Comparison of ENCODE assay signal across 1 cellular context in genomic region chr6:3377536-3378397, GRCh38.
TF ChIP-seq lines count a peak whose summit lies in the region.

No MANE protein-coding gene starts in this region.

TF ChIP-seq in HepG2, 621 proteins besides CTCF, POLR2A, EP300 and RAD21 (continued from another document and continues in another):
- TF ChIP-seq ZBTB14 (CRISPR knock-in tag; IDR thresholded peaks at IDR 0.05) (no peak), RBFOX2 (IDR thresholded peaks at IDR 0.05; ENCODE audit: low read depth, low read length) (no peak), EEA1 (CRISPR knock-in tag; IDR thresholded peaks at IDR 0.05; ENCODE audit: borderline replicate concordance) (no peak), NFIC (IDR thresholded peaks at IDR 0.05; ENCODE audit: low read length) (peak; percentile 41; the same call in 1 of the 2 replicates), AKNA (CRISPR knock-in tag; IDR thresholded peaks at IDR 0.05; ENCODE audit: borderline replicate concordance) (no peak), FOXO4 (CRISPR knock-in tag; conservative IDR thresholded peaks at IDR 0.05) (0 out of 2 replicates have a peak, but pooled peaks have one; percentile 51), ZFP41 (CRISPR knock-in tag; IDR thresholded peaks at IDR 0.05; ENCODE audit: borderline replicate concordance) (peak; percentile 36; the same call in 1 of the 2 replicates), MTA1 (CRISPR knock-in tag; IDR thresholded peaks at IDR 0.05; ENCODE audit: borderline replicate concordance) (peak; percentile 91), BHLHE40 (IDR thresholded peaks at IDR 0.05; ENCODE audit: low read length) (no peak), PRPF4 (IDR thresholded peaks at IDR 0.05; ENCODE audit: low read depth, low read length, poor library complexity, severe bottlenecking) (no peak), SIX1 (CRISPR knock-in tag; IDR thresholded peaks at IDR 0.05; ENCODE audit: borderline replicate concordance) (no peak), JARID2 (CRISPR knock-in tag; IDR thresholded peaks at IDR 0.05; ENCODE audit: insufficient replicate concordance) (no peak), SUZ12 (IDR thresholded peaks at IDR 0.05; ENCODE audit: low read depth, low read length) (no peak), MLXIP (CRISPR knock-in tag; IDR thresholded peaks at IDR 0.05; ENCODE audit: borderline replicate concordance) (no peak), ARID2 (CRISPR knock-in tag; IDR thresholded peaks at IDR 0.05; ENCODE audit: borderline replicate concordance) (no peak), ZNF713 (CRISPR knock-in tag; IDR thresholded peaks at IDR 0.05) (no peak), LCORL (IDR thresholded peaks at IDR 0.05) (no peak), LCORL (CRISPR knock-in tag; IDR thresholded peaks at IDR 0.05) (peak; percentile 35; the same call in 1 of the 2 replicates), ZBTB37 (CRISPR knock-in tag; IDR thresholded peaks at IDR 0.05) (no peak), CAMTA2 (CRISPR knock-in tag; IDR thresholded peaks at IDR 0.05; ENCODE audit: borderline replicate concordance) (no peak), TIGD3 (CRISPR knock-in tag; IDR thresholded peaks at IDR 0.05; ENCODE audit: borderline replicate concordance) (no peak), DMAP1 (CRISPR knock-in tag; IDR thresholded peaks at IDR 0.05) (no peak), KDM3A (CRISPR knock-in tag; IDR thresholded peaks at IDR 0.05; ENCODE audit: low read depth) (0 out of 2 replicates have a peak, but pooled peaks have one; percentile 54), ZNF644 (CRISPR knock-in tag; IDR thresholded peaks at IDR 0.05; ENCODE audit: low read depth) (peak; percentile 68; the same call in 1 of the 2 replicates), FOXK1 (CRISPR knock-in tag; IDR thresholded peaks at IDR 0.05; ENCODE audit: borderline replicate concordance, low read depth) (peak; percentile 71; the same call in 1 of the 2 replicates), ZNF235 (CRISPR knock-in tag; IDR thresholded peaks at IDR 0.05; ENCODE audit: borderline replicate concordance) (0 out of 2 replicates have a peak, but pooled peaks have one; percentile 49), ZNF550 (CRISPR knock-in tag; IDR thresholded peaks at IDR 0.05; ENCODE audit: borderline replicate concordance) (no peak), SMARCC2 (IDR thresholded peaks at IDR 0.05) (no peak), PAWR (CRISPR knock-in tag; IDR thresholded peaks at IDR 0.05; ENCODE audit: borderline replicate concordance) (no peak), TSC22D2 (CRISPR knock-in tag; IDR thresholded peaks at IDR 0.05; ENCODE audit: borderline replicate concordance) (peak; percentile 89; the same call in 1 of the 2 replicates), DR1 (CRISPR knock-in tag; IDR thresholded peaks at IDR 0.05) (no peak), SAFB2 (CRISPR knock-in tag; IDR thresholded peaks at IDR 0.05; ENCODE audit: borderline replicate concordance, low read depth) (no peak), ZHX1 (CRISPR knock-in tag; IDR thresholded peaks at IDR 0.05; ENCODE audit: low read depth) (no peak; the same call in 1 of the 2 replicates), BRF2 (CRISPR knock-in tag; IDR thresholded peaks at IDR 0.05) (no peak), ZNF281 (CRISPR knock-in tag; IDR thresholded peaks at IDR 0.05; ENCODE audit: borderline replicate concordance) (0 out of 2 replicates have a peak, but pooled peaks have one; percentile 26), PBX2 (CRISPR knock-in tag; IDR thresholded peaks at IDR 0.05) (no peak)
